Comparison of ENCODE assay signal across 9 cellular contexts in the genomic region with DNA sequence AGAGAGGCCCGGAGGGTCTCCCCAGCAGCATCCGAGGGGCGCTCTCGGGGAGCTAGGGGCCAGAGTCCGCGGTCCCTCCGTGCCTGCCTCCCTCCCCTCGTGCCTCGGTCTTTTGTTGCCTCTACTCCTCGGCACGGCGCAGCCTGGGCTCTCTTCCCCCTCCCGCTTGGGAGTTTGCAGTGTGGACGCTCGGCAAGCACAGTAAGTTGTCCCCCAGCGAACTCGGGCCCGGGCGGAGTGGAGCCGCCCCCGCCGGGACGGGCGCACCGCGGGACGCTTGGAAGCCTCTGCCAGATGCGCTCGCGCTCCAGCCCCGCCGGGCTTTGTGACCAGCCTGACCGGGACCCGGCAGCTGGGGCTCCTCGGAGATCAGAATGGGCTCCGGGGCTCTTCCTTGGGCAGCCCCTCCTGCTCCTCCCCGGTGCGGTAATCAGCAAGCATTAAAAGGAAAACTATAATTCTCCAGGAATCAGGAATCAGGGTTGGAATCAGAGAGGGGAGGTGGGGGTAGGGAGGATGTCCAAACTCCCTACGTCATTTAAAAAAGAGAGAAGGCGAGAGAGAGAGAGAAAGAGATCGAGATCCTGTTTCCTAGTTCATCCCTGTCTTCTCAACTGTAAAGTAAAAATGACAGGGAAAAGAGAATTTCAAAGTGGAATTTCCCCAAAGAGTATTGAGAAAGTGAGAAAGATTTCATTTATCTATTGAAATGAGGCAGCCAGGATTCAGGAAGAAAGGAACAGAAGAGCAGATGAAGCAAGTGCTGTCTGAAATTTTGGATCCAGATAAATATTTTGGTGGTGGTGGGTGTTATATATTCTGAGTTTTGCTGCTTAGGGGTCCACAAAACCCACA. TPM values are rescaled to one million over a fixed set of nuclear protein-coding genes. Genes with fewer than 3 reads are reported as not detected.
A peak's percentile ranks its signal among the peaks of the same experiment; 100 is the strongest.
DNase-seq lines count a peak whose midpoint lies in the region; ATAC-seq lines count a peak whose summit lies in the region.
"Had no signal": no experiment of that assay in that cellular context is flagged by ENCODE, and none has a peak within 500 bp of the region (broad histone marks: within the 10 kb centered on the region; RNA-seq: fewer than 3 reads in every experiment).

No MANE protein-coding gene starts in this region.

- H3K36me3 Mint-ChIP-seq in activated CD4-positive, alpha-beta T cell treated with anti-CD3 and anti-CD28 coated beads for 36 hours (ENCODE audit: low read depth) = no peaks in the 10 kb centered on the region
- H3K36me3 Mint-ChIP-seq: CD4-positive, CD25-positive, alpha-beta regulatory T cell had no signal

- DNase-seq in activated CD4-positive, alpha-beta T cell treated with anti-CD3 and anti-CD28 coated beads for 36 hours = peak; percentile 12
- DNase-seq in activated CD4-positive, alpha-beta T cell treated with anti-CD3 and anti-CD28 coated beads, Interleukin-2, amount 50 U/mL, for 48 hours = no peak
- DNase-seq in SK-N-DZ (ENCODE audit: low spot score) (peak; percentile 31), left ventricle myocardium superior (peak; percentile 44), posterior vena cava (ENCODE audit: low spot score) (peak; percentile 83), G401 (ENCODE audit: low spot score) (no peak)
- DNase-seq in activated CD4-positive, alpha-beta T cell treated with anti-CD3 and anti-CD28 coated beads for 1 hour = no peak
- DNase-seq: CD4-positive, CD25-positive, alpha-beta regulatory T cell had no signal

- no peak overlapping the region for H3K4me3 Mint-ChIP-seq in activated CD4-positive, alpha-beta T cell treated with anti-CD3 and anti-CD28 coated beads for 36 hours

- H3K4me1 Mint-ChIP-seq in activated CD4-positive, alpha-beta T cell treated with anti-CD3 and anti-CD28 coated beads for 36 hours = peaks cover 9% of the 10 kb centered on the region

- ATAC-seq in activated CD4-positive, alpha-beta T cell treated with anti-CD3 and anti-CD28 coated beads for 36 hours = no peak
- ATAC-seq in left ventricle myocardium superior (peak; percentile 77), HG03097 (IDR thresholded peaks at IDR 0.05; ENCODE audit: low FRiP score, unreplicated experiment) (no peak)

- POLR2A ChIA-PET in activated CD4-positive, alpha-beta T cell treated with anti-CD3 and anti-CD28 coated beads for 36 hours (lab: Charles Lee) = no interaction called here

- intact Hi-C loops in activated CD4-positive, alpha-beta T cell treated with anti-CD3 and anti-CD28 coated beads for 36 hours (cut with DNase I, micrococcal nuclease) = loop anchor here in 1 of 2 experiments (10.0 kb wide), 1 partner anchor 519 kb away; a partner anchor contains a TSS
- intact Hi-C loops in left ventricle myocardium superior (cut with micrococcal nuclease) = no loop called here
- intact Hi-C loops in posterior vena cava (cut with DNase I) = no loop called here

- in situ Hi-C loops in G401 (cut with HindIII; ENCODE audit: low sequenced_read_pairs) = no loop called here

- no peak overlapping the region for H3K27ac Mint-ChIP-seq in activated CD4-positive, alpha-beta T cell treated with anti-CD3 and anti-CD28 coated beads for 36 hours
- H3K27ac Mint-ChIP-seq: CD4-positive, CD25-positive, alpha-beta regulatory T cell had no signal

- no peaks in the 10 kb centered on the region for H3K9me3 Mint-ChIP-seq in activated CD4-positive, alpha-beta T cell treated with anti-CD3 and anti-CD28 coated beads for 36 hours (ENCODE audit: low read depth)

- CTCF ChIA-PET in activated CD4-positive, alpha-beta T cell treated with anti-CD3 and anti-CD28 coated beads for 36 hours (lab: Charles Lee) = no interaction called here

- H3K27me3 Mint-ChIP-seq in activated CD4-positive, alpha-beta T cell treated with anti-CD3 and anti-CD28 coated beads for 36 hours = peaks cover 66% of the 10 kb centered on the region

RNA-seq across cellular contexts. Expression of a gene that starts 0.8 kb away (rescaled TPM):
- not detected for total RNA-seq in activated CD4-positive, alpha-beta T cell treated with anti-CD3 and anti-CD28 coated beads for 36 hours
- polyA plus RNA-seq in SK-N-DZ (2014; cell fraction: cytosol; rRNA removed) = 0.93 and 1.7 TPM in 2 replicates
- 1.2 and 2.1 TPM in 2 replicates for polyA plus RNA-seq in SK-N-DZ (2014; cell fraction: nucleus; rRNA removed)
- total RNA-seq in left ventricle myocardium superior = 0.32 TPM
- total RNA-seq in posterior vena cava = 1 to 10 TPM; 2.7 to 3.9 TPM
- not detected in 2 replicates for total RNA-seq in G401 (2014; rRNA removed; shearing (Covaris generic))
- total RNA-seq: CD4-positive, CD25-positive, alpha-beta regulatory T cell had no signal
- polyA plus RNA-seq: CD4-positive, CD25-positive, alpha-beta regulatory T cell had no signal

Comparison
In these comparisons a context has a peak if more than half of its experiments do, and no peak if none do; other contexts are left out.
1. DNase-seq: peak in activated CD4-positive, alpha-beta T cell treated with anti-CD3 and anti-CD28 coated beads for 36 hours (single experiment), SK-N-DZ (single experiment), left ventricle myocardium superior (single experiment) and posterior vena cava (single experiment); none in activated CD4-positive, alpha-beta T cell treated with anti-CD3 and anti-CD28 coated beads, Interleukin-2, amount 50 U/mL, for 48 hours (0 of 2), G401 (single experiment) and activated CD4-positive, alpha-beta T cell treated with anti-CD3 and anti-CD28 coated beads for 1 hour (single experiment).